1 cellular context compared by ENCODE assay signal in genomic region chr22:42399315-42400271, GRCh38.
TF ChIP-seq lines count a peak whose summit lies in the region.

No MANE protein-coding gene starts in this region.

TF ChIP-seq in H1, 55 proteins besides CTCF, POLR2A, EP300 and RAD21 (continued from another document):
- TF ChIP-seq JUN (IDR thresholded peaks at IDR 0.05; ENCODE audit: low read depth, low read length) (no peak), SUZ12 (IDR thresholded peaks at IDR 0.05; ENCODE audit: low read length) (no peak)
